In genomic region chr6:73653571-73654424, GRCh38 we compare ENCODE assay signal across 8 cellular contexts. TPM values are rescaled to one million over a fixed set of nuclear protein-coding genes. Genes with fewer than 3 reads are reported as not detected.
A peak's percentile ranks its signal among the peaks of the same experiment; 100 is the strongest.
DNase-seq lines count a peak whose midpoint lies in the region; ATAC-seq and TF ChIP-seq lines count a peak whose summit lies in the region.

SLC17A5 (minus strand) TSS chr6:73653992; CDS start chr6:73653886, 106 bp downstream.

- H3F3A ChIP-seq in Loucy (ENCODE audit: low read depth): peaks cover 5% of the 10 kb centered on the region; the same call in 1 of the 2 replicates

- peak within 1 kb of the TSS; percentile 85 for H3K9ac ChIP-seq in Loucy (ENCODE audit: low read depth, low read length, poor library complexity, severe bottlenecking)

- peak within 1 kb of the TSS; percentile 58 for H3K27ac ChIP-seq in RWPE2 (ENCODE audit: poor library complexity, severe bottlenecking)

- H3K36me3 ChIP-seq in H7 (replicated peaks; ENCODE audit: control insufficient read depth, insufficient read depth, low read length) (no peaks in the 10 kb centered on the region), Loucy (ENCODE audit: insufficient read depth, low read length) (no peaks in the 10 kb centered on the region), RWPE2 (ENCODE audit: low read depth) (no peaks in the 10 kb centered on the region)

- no peaks in the 10 kb centered on the region for H3K9me3 Mint-ChIP-seq in nephron

- TF ChIP-seq CTCF in Loucy (conservative IDR thresholded peaks at IDR 0.05; ENCODE audit: low read length) (no peak), RWPE2 (IDR thresholded peaks at IDR 0.05; ENCODE audit: poor library complexity, severe bottlenecking) (no peak), fibroblast of the aortic adventitia (IDR thresholded peaks at IDR 0.05; ENCODE audit: insufficient read depth, low read length) (no peak), nephron (IDR thresholded peaks at IDR 0.05; ENCODE audit: unreplicated experiment in 3 of 3) (no peak)

- H3K27me3 Mint-ChIP-seq in nephron (ENCODE audit: low read depth): no peaks in the 10 kb centered on the region

- H4K20me1 ChIP-seq in Loucy (ENCODE audit: insufficient read depth, low read length, poor library complexity, severe bottlenecking): no peaks in the 10 kb centered on the region

- DNase-seq in ELR (ENCODE audit: low read depth) (peak; percentile 95), H7 (peak; percentile 98), RWPE2 (ENCODE audit: low spot score) (peak; percentile 85), fibroblast of the aortic adventitia (ENCODE audit: low read depth) (peak; percentile 90)
- DNase-seq in activated effector memory CD4-positive, alpha-beta T cell treated with anti-CD3 and anti-CD28 coated beads, Interleukin-2, amount 50 U/mL, for 16 hours: peak; percentile 97
- peak; percentile 93 for DNase-seq in stimulated activated naive CD8-positive, alpha-beta T cell treated with anti-CD3 and anti-CD28 coated beads, Interleukin-15, Interleukin-2, amounts not matched to agents 100 U/mL and 50 U/mL, for 24 hours

- H3K36me3 Mint-ChIP-seq in nephron (ENCODE audit: low read depth): peaks cover 5% of the 10 kb centered on the region

- ATAC-seq in RWPE2 (ENCODE audit: low read depth): peak; percentile 96
- ATAC-seq in stimulated activated naive CD8-positive, alpha-beta T cell treated with anti-CD3 and anti-CD28 coated beads, Interleukin-15, Interleukin-2, amounts not matched to agents 100 U/mL and 50 U/mL, for 24 hours: peak; percentile 93

- peak within 1 kb of the TSS; percentile 90 for H3K4me2 ChIP-seq in Loucy (ENCODE audit: low read depth, low read length, poor library complexity, severe bottlenecking)

- peaks cover 19% of the 10 kb centered on the region; the same call in 1 of the 2 replicates for H3K79me2 ChIP-seq in Loucy (ENCODE audit: insufficient read depth, low read length)

- H3K9me3 ChIP-seq in Loucy (ENCODE audit: insufficient read depth, low read depth, low read length): no peaks in the 10 kb centered on the region
- no peaks in the 10 kb centered on the region for H3K9me3 ChIP-seq in RWPE2 (ENCODE audit: severe bottlenecking)

- no peaks in the 10 kb centered on the region for H3K9me2 ChIP-seq in Loucy (replicated peaks; ENCODE audit: low read depth, low read length)

- peak within 1 kb of the TSS; percentile 95 to 99 (median 96) for H3K27ac Mint-ChIP-seq in nephron

- H2AFZ ChIP-seq in Loucy (ENCODE audit: low read length): peak within 1 kb of the TSS; percentile 98

- H3K4me3 Mint-ChIP-seq in nephron: peak within 1 kb of the TSS; percentile 96 to 99 (median 98)

- H3K4me3 ChIP-seq in H7 (ENCODE audit: insufficient read depth, low read depth, low read length) (peak within 1 kb of the TSS; percentile 96), Loucy (ENCODE audit: low read length, poor library complexity, severe bottlenecking) (peak within 1 kb of the TSS; percentile 91), RWPE2 (ENCODE audit: severe bottlenecking) (peak within 1 kb of the TSS; percentile 90), fibroblast of the aortic adventitia (ENCODE audit: low read depth, low read length) (peak within 1 kb of the TSS; percentile 94)

- H3K4me1 Mint-ChIP-seq in nephron: peaks cover 34% of the 10 kb centered on the region

- no peaks in the 10 kb centered on the region for H3K27me3 ChIP-seq in H7 (ENCODE audit: control insufficient read depth, insufficient read depth, low read length)
- no peaks in the 10 kb centered on the region for H3K27me3 ChIP-seq in Loucy (ENCODE audit: insufficient read depth, low read length, poor library complexity, severe bottlenecking)
- H3K27me3 ChIP-seq in RWPE2 (ENCODE audit: insufficient read depth, poor library complexity, severe bottlenecking): no peaks in the 10 kb centered on the region

- H3K4me1 ChIP-seq in Loucy (ENCODE audit: insufficient read depth, low read length, poor library complexity, severe bottlenecking): peaks cover 13% of the 10 kb centered on the region
- peaks cover 7% of the 10 kb centered on the region for H3K4me1 ChIP-seq in RWPE2 (ENCODE audit: insufficient read depth, poor library complexity, severe bottlenecking)

RNA-seq across cellular contexts. Expression of gene SLC17A5, which starts in this region (rescaled TPM):
- total RNA-seq in H7 (2014; rRNA removed; shearing (Covaris generic)): 12.2 and 13.1 TPM in 2 replicates
- 13.8 and 38.2 TPM in 2 replicates for total RNA-seq in fibroblast of the aortic adventitia (ENCODE audit: low replicate concordance)

Comparison
In these comparisons a context has a peak if more than half of its experiments do, and no peak if none do; other contexts are left out.
1. Peak in every context shown above with its lines: DNase-seq, ATAC-seq, H3K4me3 ChIP-seq and H3K27ac ChIP-seq.